17 cellular contexts compared by ENCODE assay signal in the genomic region with DNA sequence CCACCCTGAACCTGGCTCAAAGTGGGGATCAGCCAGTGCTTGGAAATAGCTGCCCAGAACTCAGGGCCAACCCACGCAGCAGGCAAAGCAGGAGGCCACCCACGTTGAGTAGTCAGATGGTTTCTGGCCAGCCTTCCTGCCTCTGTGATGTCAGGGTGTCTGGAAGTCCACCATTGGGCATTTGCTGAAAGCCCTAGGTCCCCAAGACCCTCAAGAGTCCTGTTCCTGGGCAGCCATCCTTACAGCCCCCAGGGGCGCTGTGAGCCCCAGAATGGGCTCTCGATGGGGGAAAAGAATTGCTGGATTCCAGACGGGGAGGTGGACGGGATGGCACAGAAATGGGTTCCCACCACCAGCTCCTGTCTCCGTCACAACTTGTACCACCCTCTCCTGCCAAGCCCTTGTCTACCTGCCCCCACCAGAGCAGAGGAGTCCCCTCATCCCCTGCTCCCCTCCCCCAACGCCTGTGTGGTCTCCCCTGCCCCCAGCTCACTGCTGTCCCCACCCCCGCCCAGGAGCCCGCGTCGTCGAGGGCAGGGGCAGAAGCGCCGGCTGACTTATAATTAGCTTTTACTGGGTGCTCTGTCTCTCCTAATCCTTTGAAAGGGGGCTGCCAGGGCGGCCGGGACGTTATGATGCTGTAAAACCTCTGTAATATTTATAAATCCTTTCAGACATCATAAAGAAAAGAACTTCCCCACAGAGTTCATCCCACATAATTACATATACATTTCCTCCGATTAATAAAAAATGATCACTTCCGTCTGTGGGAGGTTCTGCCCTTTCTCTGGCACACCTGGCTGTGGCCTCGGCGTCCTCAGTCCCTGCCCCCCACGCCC. TPM values are rescaled to one million over a fixed set of nuclear protein-coding genes. Genes with fewer than 3 reads are reported as not detected.
DNase-seq lines count a peak whose midpoint lies in the region; ATAC-seq, FAIRE-seq and TF ChIP-seq lines count a peak whose summit lies in the region.
"Had no signal": no experiment of that assay in that cellular context is flagged by ENCODE, and none has a peak within 500 bp of the region (broad histone marks: within the 10 kb centered on the region; RNA-seq: fewer than 3 reads in every experiment).

No MANE protein-coding gene starts in this region.

- H3K4me1 Mint-ChIP-seq in WTC11 = peaks cover 21% of the 10 kb centered on the region

- no peaks in the 10 kb centered on the region for H3K9me3 Mint-ChIP-seq in WTC11
- H3K9me3 Mint-ChIP-seq: activated T-cell treated with anti-CD3 and anti-CD28 coated beads, Interleukin-2, amount 50 U/mL, for 4 hours had no signal

- CTCF ChIA-PET in A549 (lab: Yijun Ruan, JAX) = interaction anchor here (0.8 to 1.1 kb wide), 2 partner anchors 57 to 606 kb away, joined by 3 to 4 read pairs; no protein-coding TSS in a partner anchor
- CTCF ChIA-PET in WTC11 (lab: Charles Lee) = interaction anchor here (0.6 to 2.3 kb wide), 17 partner anchors 12 to 676 kb away, joined by 3 to 12 read pairs (median 4); no protein-coding TSS in a partner anchor

- TF ChIP-seq POLR2A in A549 (IDR thresholded peaks at IDR 0.05; ENCODE audit: low read length) (no peak), GM12891 (IDR thresholded peaks at IDR 0.05; ENCODE audit: low read depth, low read length) (no peak)

- no peaks in the 10 kb centered on the region for H3K27me3 Mint-ChIP-seq in WTC11 (ENCODE audit: low read depth)

- no peak for TF ChIP-seq EP300 in A549 (IDR thresholded peaks at IDR 0.05)

- POLR2A ChIA-PET in A549 (lab: Yijun Ruan, JAX) (no interaction called here), WTC11 (lab: Charles Lee) (interaction anchor here (1.0 kb wide), 1 partner anchor 22 kb away, joined by 4 read pairs; no protein-coding TSS in a partner anchor)

- H3K4me1 ChIP-seq in A549 = no peaks in the 10 kb centered on the region; the same call in 2 of the 3 replicates
- H3K4me1 ChIP-seq: lower lobe of right lung had no signal

- H3K9me3 ChIP-seq in A549 = no peaks in the 10 kb centered on the region
- H3K9me3 ChIP-seq: lower lobe of right lung had no signal

- DNase-seq in A549 (ENCODE audit: low read depth in 1 of 2, low spot score in 1 of 2) (no peak), GM12865 (ENCODE audit: low read depth) (no peak), WTC11 (ENCODE audit: low spot score) (no peak), islet precursor cell (peak; percentile 71), GOT3 (lab: John Stamatoyannopoulos, UW) (no peak), GM12891 (ENCODE audit: insufficient read length, low spot score) (no peak)
- no peak for DNase-seq in activated CD4-positive, alpha-beta T cell treated with anti-CD3 and anti-CD28 coated beads, Interleukin-2, amount 50 U/mL, for 48 hours
- no peak for DNase-seq in stimulated activated CD4-positive, alpha-beta T cell treated with anti-CD3 and anti-CD28 coated beads, Interleukin-4, amount 100 ng/mL, for 24 hours
- DNase-seq: activated CD4-positive, CD25-positive, alpha-beta regulatory T cell; activated T-cell treated with anti-CD3 and anti-CD28 coated beads, Interleukin-2, amount 50 U/mL, for 4 hours; AML-193; aorta; effector memory CD4-positive, alpha-beta T cell; KBM-7; lower lobe of right lung; NCI-H2081; occipital lobe had no signal

- no peak overlapping the region for H3K4me3 ChIP-seq in A549
- no peak overlapping the region for H3K4me3 ChIP-seq in GM12865 (ENCODE audit: low read depth, low read length)
- H3K4me3 ChIP-seq: lower lobe of right lung had no signal

- 0 out of 3 replicates have a peak overlapping the region, but pooled peaks have one; percentile 12 for H3K4me2 ChIP-seq in A549

- peak overlapping the region in 1 of 2 experiments; percentile 47; a peak in 2 of 6 replicates for H3K27ac ChIP-seq in A549
- H3K27ac ChIP-seq: lower lobe of right lung had no signal

- H3K4me3 Mint-ChIP-seq in WTC11 = no peak overlapping the region
- H3K4me3 Mint-ChIP-seq: activated T-cell treated with anti-CD3 and anti-CD28 coated beads, Interleukin-2, amount 50 U/mL, for 4 hours had no signal

- ATAC-seq in A549 (peak in 1 of 2 experiments; percentile 36; a peak in 3 of 6 replicates), WTC11 (peak; percentile 29)
- ATAC-seq: activated T-cell treated with anti-CD3 and anti-CD28 coated beads, Interleukin-2, amount 50 U/mL, for 4 hours had no signal

- TF ChIP-seq RAD21 in A549 (conservative IDR thresholded peaks at IDR 0.05 in 1 of 2, IDR thresholded peaks at IDR 0.05 in 1 of 2) = 0 out of 5 replicates have a peak, but pooled peaks of 1 of the 2 experiments have one; percentile 5

- H3K27ac Mint-ChIP-seq in WTC11 = no peak overlapping the region; the same call in 1 of the 2 replicates

- 37% methylated on average over 16 of the region's 23 CpGs for WGBS in A549 (ENCODE audit: missing lambda C conversion rate)

- TF ChIP-seq CTCF in A549 (IDR thresholded peaks at IDR 0.05) (no peak), GM12865 (IDR thresholded peaks at IDR 0.05; ENCODE audit: insufficient read depth, low read depth, low read length, missing control alignments) (peak; percentile 2), WTC11 (IDR thresholded peaks at IDR 0.05) (no peak)

- FAIRE-seq in A549 (lab: Jason Lieb, UNC) = no peak
- FAIRE-seq in GM12891 (lab: Jason Lieb, UNC) = no peak

- no peaks in the 10 kb centered on the region for H3K36me3 Mint-ChIP-seq in WTC11

TF ChIP-seq in A549, 52 proteins besides CTCF, POLR2A, EP300 and RAD21:
- no peak for TF ChIP-seq HOXB13 (CRISPR knock-in tag; IDR thresholded peaks at IDR 0.05; ENCODE audit: low read depth)
TF ChIP-seq in A549: peak in this region for 0.

TF ChIP-seq in WTC11, 78 proteins besides CTCF, POLR2A, EP300 and RAD21:
- no peak for TF ChIP-seq CBFB (CRISPR knock-in tag; IDR thresholded peaks at IDR 0.05; ENCODE audit: low read depth)

TF ChIP-seq in GM12891, 5 proteins besides CTCF, POLR2A, EP300 and RAD21:
- TF ChIP-seq POLR2AphosphoS5 (IDR thresholded peaks at IDR 0.05; ENCODE audit: low read depth, low read length) (no peak), PAX5 (IDR thresholded peaks at IDR 0.05; ENCODE audit: insufficient read depth, low read length, severe bottlenecking) (no peak), POU2F2 (IDR thresholded peaks at IDR 0.05; ENCODE audit: low read depth, low read length) (no peak), SPI1 (IDR thresholded peaks at IDR 0.05; ENCODE audit: low read depth, low read length) (no peak), TAF1 (IDR thresholded peaks at IDR 0.05; ENCODE audit: low read depth, low read length) (no peak)

RNA-seq across cellular contexts. Expression of gene MYL10, which starts 3.8 kb away (rescaled TPM):
- polyA plus RNA-seq in A549 (2011; rRNA removed) (not detected in 2 replicates), A549 (2017; fragmentation: RNase III; extraction: RNeasy Plus Mini Kit Qiagen cat#74134 plus additional on column Dnase treatment) (not detected in 3 replicates)
- 0.11 TPM in 1 of 2 replicates, not detected in the other for polyA plus RNA-seq in A549 (2012; cell fraction: cytosol; rRNA removed)
- polyA plus RNA-seq in A549 (2012; cell fraction: nucleus; rRNA removed) = not detected in 2 replicates
- polyA minus RNA-seq in A549 (2011; rRNA and poly(A)+ RNA removed) = not detected in 2 replicates
- total RNA-seq in WTC11 (2021) = not detected in 3 replicates
- not detected for polyA plus RNA-seq in GM12891 (2012; ENCODE audit: low read depth, missing spikeins)
- total RNA-seq: activated T-cell treated with anti-CD3 and anti-CD28 coated beads, Interleukin-2, amount 50 U/mL, for 4 hours; aorta; lower lobe of right lung; occipital lobe had no signal
- polyA plus RNA-seq: aorta had no signal
